10 cellular contexts compared by ENCODE assay signal in genomic region chr1:206717237-206717989, GRCh38. TPM values are rescaled to one million over a fixed set of nuclear protein-coding genes. Genes with fewer than 3 reads are reported as not detected.
DNase-seq lines count a peak whose midpoint lies in the region; ATAC-seq and TF ChIP-seq lines count a peak whose summit lies in the region.
"Had no signal": no experiment of that assay in that cellular context is flagged by ENCODE, and none has a peak within 500 bp of the region (broad histone marks: within the 10 kb centered on the region; RNA-seq: fewer than 3 reads in every experiment).

No MANE protein-coding gene starts in this region.

- peaks cover 67 to 85% of the 10 kb centered on the region in 2 donors for H3K4me1 Mint-ChIP-seq in effector memory CD8-positive, alpha-beta T cell (ENCODE audit: low read depth in 2 of 2)

- H3K4me3 Mint-ChIP-seq in effector memory CD8-positive, alpha-beta T cell = peak overlapping the region; percentile 72 to 79

- intact Hi-C loops in lower leg skin (cut with DNase I; ENCODE audit: low total_unique reads) = no loop called here

- H3K4me3 ChIP-seq in GM12864 (ENCODE audit: low read depth, low read length) (no peak overlapping the region; the same call in 1 of the 2 replicates), lower leg skin (ENCODE audit: low read depth, poor library complexity, severe bottlenecking) (no peak overlapping the region)

- no peaks in the 10 kb centered on the region for H3K9me3 Mint-ChIP-seq in effector memory CD8-positive, alpha-beta T cell

- H3K27ac Mint-ChIP-seq in effector memory CD8-positive, alpha-beta T cell = peak overlapping the region; percentile 95 to 99

- H3K36me3 Mint-ChIP-seq in effector memory CD8-positive, alpha-beta T cell (ENCODE audit: insufficient read depth) = peaks cover 60% of the 10 kb centered on the region

- 84 to 85% methylated on average over 5 of the region's 5 CpGs for WGBS in lower leg skin, 2 donors

- no peaks in the 10 kb centered on the region for H3K27me3 Mint-ChIP-seq in effector memory CD8-positive, alpha-beta T cell

- CTCF ChIA-PET in HEK293T (lab: Yijun Ruan, JAX) = interaction anchor here (0.6 kb wide), 1 partner anchor 9 kb away, joined by 3 read pairs; no protein-coding TSS in a partner anchor

- peak; percentile 74 for ATAC-seq in GM21515 (IDR thresholded peaks at IDR 0.05; ENCODE audit: unreplicated experiment)
- peak; percentile 27 for ATAC-seq in effector memory CD8-positive, alpha-beta T cell (replicated peaks)
- ATAC-seq: HCT116 had no signal

- DNase-seq in GM12864 (ENCODE audit: low read depth) (peak; percentile 79), KG1 (lab: John Stamatoyannopoulos, UW) (peak; percentile 68), lower leg skin (ENCODE audit: low spot score in 2 of 2) (no peak), A172 (ENCODE audit: low spot score) (no peak), HEK293T (ENCODE audit: extremely low spot score) (no peak)
- DNase-seq in effector memory CD8-positive, alpha-beta T cell = no peak
- DNase-seq in activated CD8-positive, alpha-beta memory T cell treated with anti-CD3 and anti-CD28 coated beads, Interleukin-2, amount 50 U/mL, for 48 hours = no peak

- TF ChIP-seq CTCF in GM12864 (IDR thresholded peaks at IDR 0.05; ENCODE audit: low read depth, low read length, missing control alignments) = no peak
- TF ChIP-seq CTCF in lower leg skin (IDR thresholded peaks at IDR 0.05) = no peak

- TF ChIP-seq POLR2A in lower leg skin (IDR thresholded peaks at IDR 0.05) = no peak

- POLR2A ChIA-PET in HEK293T (lab: Yijun Ruan, JAX) = no interaction called here

TF ChIP-seq in HEK293T, 16 proteins besides CTCF, POLR2A, EP300 and RAD21:
- TF ChIP-seq SP1 (IDR thresholded peaks at IDR 0.05) (no peak), HDGF (IDR thresholded peaks at IDR 0.05; ENCODE audit: borderline replicate concordance) (no peak), PKNOX1 (IDR thresholded peaks at IDR 0.05) (no peak), TARDBP (IDR thresholded peaks at IDR 0.05) (no peak)

RNA-seq across cellular contexts. Expression of gene MAPKAPK2, which starts 32.7 kb away (rescaled TPM):
- 10 to 100 TPM; 40.0 to 62.4 (median 52.4) TPM for total RNA-seq in lower leg skin
- total RNA-seq in A172 (2014; rRNA removed; shearing (Covaris generic)) = 46.9 and 48.6 TPM in 2 replicates

RNA-seq across cellular contexts. Expression of gene IL19, which starts 53.2 kb away (rescaled TPM):
- not detected for total RNA-seq in lower leg skin
- not detected in 2 replicates for total RNA-seq in A172 (2014; rRNA removed; shearing (Covaris generic))
- total RNA-seq: pulmonary artery endothelial cell had no signal

RNA-seq across cellular contexts. Expression of gene IL10, which starts 54.9 kb away (rescaled TPM):
- under 1 TPM in 2 of 4 donors, not detected in 2; 0.32 to 0.72 TPM for total RNA-seq in lower leg skin
- total RNA-seq in A172 (2014; rRNA removed; shearing (Covaris generic)) = not detected in 2 replicates
- total RNA-seq: pulmonary artery endothelial cell had no signal

Comparison
In these comparisons a context has a peak if more than half of its experiments do, and no peak if none do; other contexts are left out.
1. DNase-seq: peak in GM12864 (single experiment) and KG1 (single experiment); none in effector memory CD8-positive, alpha-beta T cell (0 of 3), lower leg skin (0 of 2), A172 (single experiment), activated CD8-positive, alpha-beta memory T cell treated with anti-CD3 and anti-CD28 coated beads, Interleukin-2, amount 50 U/mL, for 48 hours (single experiment) and HEK293T (single experiment).